ENCODE assay signal across 8 cellular contexts in the genomic region with DNA sequence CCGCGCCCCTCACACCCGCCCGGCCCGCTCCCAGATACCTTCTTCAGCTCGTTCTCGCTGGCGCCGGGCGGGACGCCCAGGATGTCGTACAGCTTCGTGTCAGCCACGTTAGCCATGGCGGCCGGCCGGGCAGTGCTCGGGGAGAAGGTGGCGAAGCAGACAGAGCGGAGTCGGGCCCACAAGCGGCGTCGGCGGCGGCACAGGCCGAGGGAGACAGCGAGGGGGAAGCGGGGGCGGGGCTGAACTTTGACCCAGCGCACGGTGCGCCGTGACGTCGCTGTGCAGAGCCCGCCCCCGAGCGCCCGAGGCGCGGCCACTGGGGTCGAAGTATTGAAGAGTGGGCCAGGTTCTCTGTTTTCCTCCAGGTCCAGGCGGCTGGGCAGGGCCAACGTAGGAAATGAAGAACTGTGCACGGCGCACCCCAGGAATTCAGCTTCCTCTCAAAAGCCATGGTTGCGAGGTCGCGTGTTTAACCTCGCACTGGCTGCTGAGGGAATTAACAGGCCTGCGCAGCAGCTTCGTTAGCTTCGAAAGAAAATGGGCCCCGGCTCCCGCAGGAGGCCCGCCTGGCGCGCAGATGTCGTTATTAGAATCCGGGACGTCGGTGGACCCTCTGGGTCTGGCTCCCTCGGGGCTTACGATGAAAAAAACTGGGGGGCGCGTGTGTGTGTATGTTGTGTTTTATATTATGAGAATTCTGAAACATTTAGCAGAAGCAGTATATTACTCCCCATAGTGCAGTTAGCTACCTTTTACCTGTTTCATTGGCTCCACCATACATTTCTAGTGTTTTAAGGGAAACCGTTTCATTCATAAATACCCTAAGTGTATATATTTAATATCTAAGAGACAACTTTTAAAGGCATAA. TPM values are rescaled to one million over a fixed set of nuclear protein-coding genes. Genes with fewer than 3 reads are reported as not detected.
DNase-seq lines count a peak whose midpoint lies in the region; ATAC-seq and TF ChIP-seq lines count a peak whose summit lies in the region.

A gene (minus strand): TSS at position 218 of the 868 bp plus-strand sequence. CDS start 102 bp downstream, at position 116.

- H3K4me1 Mint-ChIP-seq in dendritic cell treated with granulocyte-macrophage colony-stimulating factor and Interleukin-4, amounts not matched to agents 40 ng/mL and 50 ng/mL, for 4 days (ENCODE audit: low read depth) = peaks cover 31% of the 10 kb centered on the region

- no peaks in the 10 kb centered on the region for H3K27me3 Mint-ChIP-seq in dendritic cell treated with granulocyte-macrophage colony-stimulating factor and Interleukin-4, amounts not matched to agents 40 ng/mL and 50 ng/mL, for 4 days

- intact Hi-C loops in dendritic cell treated with granulocyte-macrophage colony-stimulating factor and Interleukin-4, amounts not matched to agents 40 ng/mL and 50 ng/mL, for 4 days (cut with micrococcal nuclease) = loop anchor here (5.0 kb wide), 2 partner anchors 64 to 169 kb away; a partner anchor contains a TSS
- intact Hi-C loops in left lung (cut with DNase I) = no loop called here

- H3K27me3 ChIP-seq in BLaER1 treated with 17β-estradiol and CSF1 and Interleukin-3, amounts not matched to agents 10 nM and 100 nM = no peaks in the 10 kb centered on the region
- H3K27me3 ChIP-seq in left lung = no peaks in the 10 kb centered on the region

- ATAC-seq in HG03460 (IDR thresholded peaks at IDR 0.05; ENCODE audit: unreplicated experiment) = peak; percentile 83
- ATAC-seq in left lung = peak; percentile 99

- TF ChIP-seq CTCF in left lung (IDR thresholded peaks at IDR 0.05) = no peak

- H3K36me3 Mint-ChIP-seq in dendritic cell treated with granulocyte-macrophage colony-stimulating factor and Interleukin-4, amounts not matched to agents 40 ng/mL and 50 ng/mL, for 4 days (ENCODE audit: low read depth) = peaks cover 45% of the 10 kb centered on the region

- peak within 1 kb of the TSS; percentile 95 for H3K27ac Mint-ChIP-seq in dendritic cell treated with granulocyte-macrophage colony-stimulating factor and Interleukin-4, amounts not matched to agents 40 ng/mL and 50 ng/mL, for 4 days

- peaks cover 38 to 47% (median 45%) of the 10 kb centered on the region in 11 experiments for H4K20me1 ChIP-seq in BLaER1 treated with 17β-estradiol and CSF1 and Interleukin-3, amounts not matched to agents 10 nM and 100 nM

- peak within 1 kb of the TSS; percentile 80 to 98 (median 92) for H3K4me2 ChIP-seq in BLaER1 treated with 17β-estradiol and CSF1 and Interleukin-3, amounts not matched to agents 10 nM and 100 nM

- H3K36me3 ChIP-seq in BLaER1 treated with 17β-estradiol and CSF1 and Interleukin-3, amounts not matched to agents 10 nM and 100 nM = peaks cover 26 to 38% (median 34%) of the 10 kb centered on the region in 11 experiments
- H3K36me3 ChIP-seq in left lung = peaks cover 0 to 29% of the 10 kb centered on the region in 2 donors

- H3K9me3 Mint-ChIP-seq in dendritic cell treated with granulocyte-macrophage colony-stimulating factor and Interleukin-4, amounts not matched to agents 40 ng/mL and 50 ng/mL, for 4 days = no peaks in the 10 kb centered on the region

- H3K4me1 ChIP-seq in BLaER1 treated with 17β-estradiol and CSF1 and Interleukin-3, amounts not matched to agents 10 nM and 100 nM = peaks cover 21 to 40% (median 32%) of the 10 kb centered on the region in 10 experiments
- H3K4me1 ChIP-seq in left lung = peaks cover 0 to 44% of the 10 kb centered on the region in 2 donors

- peak within 1 kb of the TSS; percentile 95 to 99 (median 97) for H3K27ac ChIP-seq in BLaER1 treated with 17β-estradiol and CSF1 and Interleukin-3, amounts not matched to agents 10 nM and 100 nM
- H3K27ac ChIP-seq in left lung = peak within 1 kb of the TSS; percentile 93 to 96

- peak within 1 kb of the TSS; percentile 93 for H3K4me3 Mint-ChIP-seq in dendritic cell treated with granulocyte-macrophage colony-stimulating factor and Interleukin-4, amounts not matched to agents 40 ng/mL and 50 ng/mL, for 4 days

- peak within 1 kb of the TSS; percentile 97 to 99 (median 98) for H3K9ac ChIP-seq in BLaER1 treated with 17β-estradiol and CSF1 and Interleukin-3, amounts not matched to agents 10 nM and 100 nM

- H3K4me3 ChIP-seq in BLaER1 treated with 17β-estradiol and CSF1 and Interleukin-3, amounts not matched to agents 10 nM and 100 nM = peak within 1 kb of the TSS; percentile 81 to 98 (median 92)
- peak within 1 kb of the TSS; percentile 61 to 93 for H3K4me3 ChIP-seq in left lung

- DNase-seq in GM19240 (ENCODE audit: insufficient read length, low spot score) = peak; percentile 80
- DNase-seq in NCI-H526 treated with DMSO at 0.1 percent for 48 hours (lab: John Stamatoyannopoulos, UW) = peak; percentile 58
- DNase-seq in activated CD4-positive, alpha-beta T cell treated with anti-CD3 and anti-CD28 coated beads, Interleukin-2, amount 50 U/mL, for 1 hour = peak; percentile 93
- peak; percentile 94 to 97 for DNase-seq in left lung
- peak; percentile 86 for DNase-seq in stimulated activated CD4-positive, alpha-beta T cell treated with anti-CD3 and anti-CD28 coated beads, Interleukin-2, amount 100 ng/mL, for 4 hours (ENCODE audit: low read depth)

- no peaks in the 10 kb centered on the region for H3K9me3 ChIP-seq in BLaER1 treated with 17β-estradiol and CSF1 and Interleukin-3, amounts not matched to agents 10 nM and 100 nM (replicated peaks in 1 of 11)
- no peaks in the 10 kb centered on the region for H3K9me3 ChIP-seq in left lung

RNA-seq across cellular contexts. Expression of the gene that starts here (rescaled TPM):
- total RNA-seq in left lung = 10 to 100 TPM; 41.8 to 45.4 TPM

Comparison
In these comparisons a context has a peak if more than half of its experiments do, and no peak if none do; other contexts are left out.
1. Peak in every context shown above with its lines: DNase-seq, ATAC-seq, H3K4me3 ChIP-seq and H3K27ac ChIP-seq.